In the genomic region with DNA sequence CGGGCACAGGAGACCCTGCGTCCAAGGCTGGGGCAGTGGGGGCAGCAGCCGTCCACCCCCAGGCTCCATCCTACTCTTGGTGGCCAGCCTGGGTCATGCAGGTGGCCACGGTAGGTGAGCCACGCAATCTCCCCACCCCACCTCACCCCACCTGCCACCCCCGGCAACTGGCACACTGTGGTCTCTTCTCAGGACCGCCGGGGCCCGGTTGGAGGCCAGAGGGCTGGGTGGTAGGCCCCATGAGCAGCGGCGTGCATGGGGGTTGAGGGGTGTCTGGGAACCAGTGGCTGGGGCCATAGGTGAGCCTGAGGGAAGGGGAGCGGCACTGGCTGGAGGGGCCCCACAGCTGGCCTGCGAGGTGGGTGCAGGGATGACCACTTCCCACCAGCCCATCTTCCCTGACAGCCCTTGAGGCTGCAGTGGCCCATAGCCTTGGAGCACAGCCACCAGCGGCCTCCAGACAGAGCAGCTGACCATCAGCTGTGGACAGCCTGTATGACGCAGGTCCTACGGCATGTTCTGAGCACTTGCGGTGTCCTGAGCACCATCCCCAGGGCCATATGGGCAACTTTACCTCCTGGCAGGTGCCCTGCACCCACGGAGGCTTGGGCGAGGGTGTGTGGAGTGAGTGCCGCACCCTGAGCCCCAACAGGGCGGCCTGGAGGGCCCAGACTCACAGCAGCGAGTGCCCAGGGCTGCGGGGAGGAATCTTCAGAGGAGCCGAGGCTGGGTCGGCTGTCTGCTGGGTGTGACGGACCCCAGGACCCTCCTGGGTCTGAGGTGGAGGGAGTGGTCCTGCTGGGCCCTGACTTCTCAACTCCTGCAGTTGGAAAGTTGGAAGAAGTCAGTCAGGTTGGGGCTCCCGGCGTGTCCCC, we compare ENCODE assay signal across 35 cellular contexts. TPM values are rescaled to one million over a fixed set of nuclear protein-coding genes. Genes with fewer than 3 reads are reported as not detected.
"Had no signal": no experiment of that assay in that cellular context is flagged by ENCODE, and none has a peak within 500 bp of the region (broad histone marks: within the 10 kb centered on the region; RNA-seq: fewer than 3 reads in every experiment).

No MANE protein-coding gene starts in this region.

- DNase-seq: activated CD4-positive, alpha-beta memory T cell treated with anti-CD3 and anti-CD28 coated beads for 36 hours; activated CD4-positive, alpha-beta T cell treated with anti-CD3 and anti-CD28 coated beads for 36 hours; activated CD4-positive, alpha-beta T cell treated with anti-CD3 and anti-CD28 coated beads, Interleukin-2, amount 10 ng/mL, durations not matched to agents 24 days and 14 days; activated CD4-positive, CD25-positive, alpha-beta regulatory T cell; activated CD4-positive, CD25-positive, alpha-beta regulatory T cell treated with anti-CD3 and anti-CD28 coated beads, Interleukin-2, amount 50 U/mL, for 72 hours; activated CD8-positive, alpha-beta memory T cell treated with anti-CD3 and anti-CD28 coated beads for 24 hours; activated effector memory CD4-positive, alpha-beta T cell treated with anti-CD3 and anti-CD28 coated beads, Interleukin-2, amount 50 U/mL, for 16 hours; activated naive CD4-positive, alpha-beta T cell treated with anti-CD3 and anti-CD28 coated beads for 36 hours; activated naive CD8-positive, alpha-beta T cell treated with anti-CD3 and anti-CD28 coated beads for 36 hours; activated naive CD8-positive, alpha-beta T cell treated with anti-CD3 and anti-CD28 coated beads, Interleukin-2, amount 50 U/mL, for 24 hours; activated T-cell treated with anti-CD3 and anti-CD28 coated beads, Interleukin-2, amount 50 U/mL, for 4 hours; adrenal gland; amygdala; aorta; body of pancreas; caudate nucleus; cortex of kidney; dermis blood vessel endothelial cell; effector CD4-positive, alpha-beta T cell; effector memory CD8-positive, alpha-beta T cell; erythroblast; foreskin keratinocyte; heart right ventricle; T-helper 1 cell; T-helper 17 cell; T1000 had no signal

- H3K27ac ChIP-seq: adrenal gland, body of pancreas, esophagus muscularis mucosa, foreskin keratinocyte, gastroesophageal sphincter, heart right ventricle had no signal

- H3K4me1 Mint-ChIP-seq: activated CD4-positive, alpha-beta T cell treated with anti-CD3 and anti-CD28 coated beads for 36 hours; activated CD4-positive, alpha-beta T cell treated with anti-CD3 and anti-CD28 coated beads, Interleukin-2, amount 10 ng/mL, durations not matched to agents 24 days and 14 days; activated naive CD4-positive, alpha-beta T cell treated with anti-CD3 and anti-CD28 coated beads, Interleukin-2, amount 50 U/mL, for 24 hours; activated naive CD8-positive, alpha-beta T cell treated with anti-CD3 and anti-CD28 coated beads for 36 hours; activated naive CD8-positive, alpha-beta T cell treated with anti-CD3 and anti-CD28 coated beads, Interleukin-2, amount 50 U/mL, for 24 hours; T-helper 17 cell had no signal

- H3K9me3 Mint-ChIP-seq: activated CD4-positive, alpha-beta memory T cell treated with anti-CD3 and anti-CD28 coated beads for 36 hours; activated CD4-positive, alpha-beta T cell treated with anti-CD3 and anti-CD28 coated beads, Interleukin-2, amount 10 ng/mL, durations not matched to agents 24 days and 14 days; activated naive CD4-positive, alpha-beta T cell treated with anti-CD3 and anti-CD28 coated beads for 36 hours; activated naive CD4-positive, alpha-beta T cell treated with anti-CD3 and anti-CD28 coated beads, Interleukin-2, amount 50 U/mL, for 24 hours; activated naive CD8-positive, alpha-beta T cell treated with anti-CD3 and anti-CD28 coated beads for 36 hours; activated naive CD8-positive, alpha-beta T cell treated with anti-CD3 and anti-CD28 coated beads, Interleukin-2, amount 50 U/mL, for 24 hours; activated T-cell treated with anti-CD3 and anti-CD28 coated beads, Interleukin-2, amount 50 U/mL, for 4 hours; activated T-helper 1 cell treated with anti-CD3 and anti-CD28 coated beads, Interleukin-12 subunit alpha, Interleukin-12 subunit beta, Interleukin-2, Interleukin-4 antibody, amounts not matched to agents 30 ng/mL and 10 ng/mL and 1 ng/mL, durations not matched to agents 14 hours and 24 hours and 36 hours; activated T-helper 2 cell treated with anti-CD3 and anti-CD28 coated beads, Interferon-gamma antibody, Interleukin-2, Interleukin-4, amounts not matched to agents 10 μg/mL and 5 μg/mL and 100 μg/mL, durations not matched to agents 14 hours and 24 hours and 36 hours; effector memory CD8-positive, alpha-beta T cell; T-helper 2 cell treated with Interferon-gamma antibody and Interleukin-4, amounts not matched to agents 5 μg/mL and 100 μg/mL, for 36 hours had no signal

- H3K36me3 Mint-ChIP-seq: activated CD4-positive, alpha-beta memory T cell treated with anti-CD3 and anti-CD28 coated beads for 36 hours; activated naive CD4-positive, alpha-beta T cell treated with anti-CD3 and anti-CD28 coated beads, Interleukin-2, amount 50 U/mL, for 24 hours; activated naive CD8-positive, alpha-beta T cell treated with anti-CD3 and anti-CD28 coated beads for 36 hours had no signal

- H3K36me3 ChIP-seq: adrenal gland, esophagus muscularis mucosa, gastroesophageal sphincter, heart right ventricle had no signal

- H3K27me3 ChIP-seq: adrenal gland, body of pancreas, foreskin keratinocyte had no signal

- H3K27me3 Mint-ChIP-seq: activated CD4-positive, alpha-beta memory T cell treated with anti-CD3 and anti-CD28 coated beads for 36 hours; activated CD4-positive, alpha-beta T cell treated with anti-CD3 and anti-CD28 coated beads, Interleukin-2, amount 10 ng/mL, durations not matched to agents 24 days and 14 days; activated naive CD4-positive, alpha-beta T cell treated with anti-CD3 and anti-CD28 coated beads, Interleukin-2, amount 50 U/mL, for 24 hours; activated naive CD8-positive, alpha-beta T cell treated with anti-CD3 and anti-CD28 coated beads for 36 hours; activated naive CD8-positive, alpha-beta T cell treated with anti-CD3 and anti-CD28 coated beads, Interleukin-2, amount 50 U/mL, for 24 hours had no signal

- FAIRE-seq: colon had no signal

- H3K4me3 Mint-ChIP-seq: activated CD4-positive, alpha-beta memory T cell treated with anti-CD3 and anti-CD28 coated beads for 36 hours; activated CD4-positive, alpha-beta T cell treated with anti-CD3 and anti-CD28 coated beads for 36 hours; activated CD4-positive, alpha-beta T cell treated with anti-CD3 and anti-CD28 coated beads, Interleukin-2, amount 10 ng/mL, durations not matched to agents 24 days and 14 days; activated naive CD4-positive, alpha-beta T cell treated with anti-CD3 and anti-CD28 coated beads for 36 hours; activated naive CD4-positive, alpha-beta T cell treated with anti-CD3 and anti-CD28 coated beads, Interleukin-2, amount 50 U/mL, for 24 hours; activated naive CD8-positive, alpha-beta T cell treated with anti-CD3 and anti-CD28 coated beads for 36 hours; activated naive CD8-positive, alpha-beta T cell treated with anti-CD3 and anti-CD28 coated beads, Interleukin-2, amount 50 U/mL, for 24 hours; activated T-cell treated with anti-CD3 and anti-CD28 coated beads, Interleukin-2, amount 50 U/mL, for 4 hours; activated T-helper 1 cell treated with anti-CD3 and anti-CD28 coated beads, Interleukin-12 subunit alpha, Interleukin-12 subunit beta, Interleukin-2, Interleukin-4 antibody, amounts not matched to agents 30 ng/mL and 10 ng/mL and 1 ng/mL, durations not matched to agents 14 hours and 24 hours and 36 hours; effector memory CD8-positive, alpha-beta T cell; T-helper 17 cell; T-helper 2 cell treated with Interferon-gamma antibody and Interleukin-4, amounts not matched to agents 5 μg/mL and 100 μg/mL, for 36 hours had no signal

- H3K4me1 ChIP-seq: adrenal gland, body of pancreas, esophagus muscularis mucosa, foreskin keratinocyte, gastroesophageal sphincter had no signal

- H3K4me3 ChIP-seq: adrenal gland, body of pancreas, esophagus muscularis mucosa, gastroesophageal sphincter, heart right ventricle had no signal

- ATAC-seq: activated CD4-positive, alpha-beta T cell treated with anti-CD3 and anti-CD28 coated beads for 36 hours; activated naive CD8-positive, alpha-beta T cell treated with anti-CD3 and anti-CD28 coated beads, Interleukin-2, amount 50 U/mL, for 24 hours; activated T-cell treated with anti-CD3 and anti-CD28 coated beads, Interleukin-2, amount 50 U/mL, for 4 hours; body of pancreas; effector memory CD8-positive, alpha-beta T cell; foreskin keratinocyte; gastroesophageal sphincter; heart right ventricle; T-helper 17 cell had no signal

- H3K27ac Mint-ChIP-seq: activated CD4-positive, alpha-beta memory T cell treated with anti-CD3 and anti-CD28 coated beads for 36 hours; activated CD4-positive, alpha-beta T cell treated with anti-CD3 and anti-CD28 coated beads for 36 hours; activated CD4-positive, alpha-beta T cell treated with anti-CD3 and anti-CD28 coated beads, Interleukin-2, amount 10 ng/mL, durations not matched to agents 24 days and 14 days; activated naive CD4-positive, alpha-beta T cell treated with anti-CD3 and anti-CD28 coated beads for 36 hours; activated naive CD4-positive, alpha-beta T cell treated with anti-CD3 and anti-CD28 coated beads, Interleukin-2, amount 50 U/mL, for 24 hours; activated naive CD8-positive, alpha-beta T cell treated with anti-CD3 and anti-CD28 coated beads for 36 hours; activated naive CD8-positive, alpha-beta T cell treated with anti-CD3 and anti-CD28 coated beads, Interleukin-2, amount 50 U/mL, for 24 hours; activated T-helper 1 cell treated with anti-CD3 and anti-CD28 coated beads, Interleukin-12 subunit alpha, Interleukin-12 subunit beta, Interleukin-2, Interleukin-4 antibody, amounts not matched to agents 30 ng/mL and 10 ng/mL and 1 ng/mL, durations not matched to agents 14 hours and 24 hours and 36 hours; activated T-helper 2 cell treated with anti-CD3 and anti-CD28 coated beads, Interferon-gamma antibody, Interleukin-2, Interleukin-4, amounts not matched to agents 10 μg/mL and 5 μg/mL and 100 μg/mL, durations not matched to agents 14 hours and 24 hours and 36 hours; effector memory CD8-positive, alpha-beta T cell; T-helper 17 cell; T-helper 2 cell treated with Interferon-gamma antibody and Interleukin-4, amounts not matched to agents 5 μg/mL and 100 μg/mL, for 36 hours had no signal

- H3K9me3 ChIP-seq: adrenal gland, body of pancreas, esophagus muscularis mucosa, gastroesophageal sphincter, heart right ventricle had no signal

RNA-seq across cellular contexts. Expression of gene KCNT1, which starts 47.4 kb away (rescaled TPM):
- total RNA-seq: activated CD4-positive, alpha-beta memory T cell treated with anti-CD3 and anti-CD28 coated beads for 36 hours; activated CD4-positive, alpha-beta T cell treated with anti-CD3 and anti-CD28 coated beads for 36 hours; activated CD4-positive, alpha-beta T cell treated with anti-CD3 and anti-CD28 coated beads, Interleukin-2, amount 10 ng/mL, durations not matched to agents 24 days and 14 days; activated naive CD4-positive, alpha-beta T cell treated with anti-CD3 and anti-CD28 coated beads for 36 hours; activated naive CD8-positive, alpha-beta T cell treated with anti-CD3 and anti-CD28 coated beads for 36 hours; activated T-helper 1 cell treated with anti-CD3 and anti-CD28 coated beads, Interleukin-12 subunit alpha, Interleukin-12 subunit beta, Interleukin-2, Interleukin-4 antibody, amounts not matched to agents 30 ng/mL and 10 ng/mL and 1 ng/mL, durations not matched to agents 14 hours and 24 hours and 36 hours; activated T-helper 2 cell treated with anti-CD3 and anti-CD28 coated beads, Interferon-gamma antibody, Interleukin-2, Interleukin-4, amounts not matched to agents 10 μg/mL and 5 μg/mL and 100 μg/mL, durations not matched to agents 14 hours and 24 hours and 36 hours; chondrocyte; dermis blood vessel endothelial cell; foreskin keratinocyte; glomerular endothelial cell had no signal
- polyA plus RNA-seq: aorta, foreskin keratinocyte had no signal

RNA-seq across cellular contexts. Expression of gene SOHLH1, which starts 50.1 kb away (rescaled TPM):
- total RNA-seq: activated CD4-positive, alpha-beta memory T cell treated with anti-CD3 and anti-CD28 coated beads for 36 hours; activated CD4-positive, alpha-beta T cell treated with anti-CD3 and anti-CD28 coated beads for 36 hours; activated CD4-positive, alpha-beta T cell treated with anti-CD3 and anti-CD28 coated beads, Interleukin-2, amount 10 ng/mL, durations not matched to agents 24 days and 14 days; activated naive CD4-positive, alpha-beta T cell treated with anti-CD3 and anti-CD28 coated beads for 36 hours; activated naive CD8-positive, alpha-beta T cell treated with anti-CD3 and anti-CD28 coated beads for 36 hours; activated T-cell treated with anti-CD3 and anti-CD28 coated beads, Interleukin-2, amount 50 U/mL, for 4 hours; activated T-helper 1 cell treated with anti-CD3 and anti-CD28 coated beads, Interleukin-12 subunit alpha, Interleukin-12 subunit beta, Interleukin-2, Interleukin-4 antibody, amounts not matched to agents 30 ng/mL and 10 ng/mL and 1 ng/mL, durations not matched to agents 14 hours and 24 hours and 36 hours; activated T-helper 2 cell treated with anti-CD3 and anti-CD28 coated beads, Interferon-gamma antibody, Interleukin-2, Interleukin-4, amounts not matched to agents 10 μg/mL and 5 μg/mL and 100 μg/mL, durations not matched to agents 14 hours and 24 hours and 36 hours; adrenal gland; aorta; body of pancreas; chondrocyte; dermis blood vessel endothelial cell; esophagus muscularis mucosa; foreskin keratinocyte; gastroesophageal sphincter; glomerular endothelial cell; heart right ventricle; T-helper 17 cell had no signal
- polyA plus RNA-seq: adrenal gland, aorta, foreskin keratinocyte, heart right ventricle had no signal
